In genomic region chr10:132164801-132165278, GRCh38 we compare ENCODE assay signal across 1 cellular context.
A peak's percentile ranks its signal among the peaks of the same experiment; 100 is the strongest.
TF ChIP-seq lines count a peak whose summit lies in the region.

No MANE protein-coding gene starts in this region.

TF ChIP-seq in HepG2, 621 proteins besides CTCF, POLR2A, EP300 and RAD21 (continued from another document):
- TF ChIP-seq ZNF513 (CRISPR knock-in tag; conservative IDR thresholded peaks at IDR 0.05), result no peak
- TF ChIP-seq ZNF205 (CRISPR knock-in tag; IDR thresholded peaks at IDR 0.05), result no peak
- no peak for TF ChIP-seq NFKBIZ (CRISPR knock-in tag; IDR thresholded peaks at IDR 0.05)
- no peak for TF ChIP-seq ZUFSP (CRISPR knock-in tag; IDR thresholded peaks at IDR 0.05; ENCODE audit: borderline replicate concordance)
- TF ChIP-seq ZNF607 (CRISPR knock-in tag; IDR thresholded peaks at IDR 0.05; ENCODE audit: borderline replicate concordance), result no peak
- no peak for TF ChIP-seq POGZ (CRISPR knock-in tag; IDR thresholded peaks at IDR 0.05)
- peak; percentile 16; the same call in 1 of the 2 replicates for TF ChIP-seq TBX2 (CRISPR knock-in tag; IDR thresholded peaks at IDR 0.05; ENCODE audit: borderline replicate concordance)
- no peak for TF ChIP-seq ZNF138 (CRISPR knock-in tag; IDR thresholded peaks at IDR 0.05; ENCODE audit: low read depth)
- no peak for TF ChIP-seq ZFP36L2 (CRISPR knock-in tag; IDR thresholded peaks at IDR 0.05)
- TF ChIP-seq ZNF839 (CRISPR knock-in tag; IDR thresholded peaks at IDR 0.05; ENCODE audit: borderline replicate concordance), result no peak
- no peak for TF ChIP-seq FIP1L1 (IDR thresholded peaks at IDR 0.05; ENCODE audit: borderline replicate concordance, insufficient read depth, low read depth, low read length)
- TF ChIP-seq ZNF383 (CRISPR knock-in tag; IDR thresholded peaks at IDR 0.05; ENCODE audit: borderline replicate concordance), result no peak
- TF ChIP-seq NONO (IDR thresholded peaks at IDR 0.05), result no peak
- no peak for TF ChIP-seq NONO (CRISPR knock-in tag; conservative IDR thresholded peaks at IDR 0.05)
- 0 out of 2 replicates have a peak, but pooled peaks have one; percentile 21 for TF ChIP-seq ZFP91 (CRISPR knock-in tag; IDR thresholded peaks at IDR 0.05; ENCODE audit: borderline replicate concordance)
- no peak for TF ChIP-seq SMARCE1 (IDR thresholded peaks at IDR 0.05; ENCODE audit: borderline replicate concordance)
- 0 out of 2 replicates have a peak, but pooled peaks have one; percentile 33 for TF ChIP-seq SP5 (CRISPR knock-in tag; IDR thresholded peaks at IDR 0.05; ENCODE audit: borderline replicate concordance, low read depth)
- TF ChIP-seq MYC (CRISPR knock-in tag; IDR thresholded peaks at IDR 0.05; ENCODE audit: borderline replicate concordance), result no peak
- TF ChIP-seq ZNF687 (CRISPR knock-in tag; IDR thresholded peaks at IDR 0.05), result peak; percentile 30; the same call in 1 of the 2 replicates
TF ChIP-seq in HepG2: peak in this region for 5.
